ENCODE assay signal across 8 cellular contexts in the genomic region with DNA sequence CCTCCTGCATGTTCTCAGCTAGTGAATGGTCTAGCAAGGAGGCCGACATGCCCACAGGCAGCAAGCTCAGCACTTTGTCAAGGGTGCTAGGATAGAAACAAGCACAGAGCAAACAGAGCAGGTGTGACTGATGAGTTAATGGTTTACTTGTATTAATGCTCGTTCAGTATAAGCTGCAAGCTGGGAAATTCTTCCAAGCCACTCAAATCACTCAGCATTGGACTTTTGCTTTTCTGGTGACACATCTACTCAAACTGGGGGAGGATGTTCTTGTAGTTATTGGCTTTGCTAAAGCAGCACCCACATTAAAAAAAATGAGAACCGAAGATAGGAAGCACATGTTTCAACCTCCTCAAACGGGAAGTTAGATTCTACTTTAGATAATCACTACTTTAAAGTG. TPM values are rescaled to one million over a fixed set of nuclear protein-coding genes. Genes with fewer than 3 reads are reported as not detected.
DNase-seq lines count a peak whose midpoint lies in the region; ATAC-seq and TF ChIP-seq lines count a peak whose summit lies in the region.

No MANE protein-coding gene starts in this region.

- H3K27me3 Mint-ChIP-seq in activated T-cell treated with anti-CD3 and anti-CD28 coated beads, Interleukin-2, amount 50 U/mL, for 4 hours (ENCODE audit: low read depth), result no peaks in the 10 kb centered on the region
- no peaks in the 10 kb centered on the region for H3K27me3 Mint-ChIP-seq in naive thymus-derived CD8-positive, alpha-beta T cell

- H3K27ac Mint-ChIP-seq in naive thymus-derived CD8-positive, alpha-beta T cell, result peak overlapping the region in 7 of 10 donors; percentile 24 to 84 (median 67)

- DNase-seq in activated T-cell treated with anti-CD3 and anti-CD28 coated beads, Interleukin-2, amount 50 U/mL, for 4 hours, result no peak
- DNase-seq in activated T-cell treated with anti-CD3 and anti-CD28 coated beads for 4 hours, result no peak
- peak; percentile 64 for DNase-seq in SKM-1 treated with dmso at 0.1 percent for 144 hours (lab: John Stamatoyannopoulos, UW; ENCODE audit: unreplicated experiment)
- peak in 3 of 10 donors; percentile 4 to 22 (median 8) for DNase-seq in naive thymus-derived CD8-positive, alpha-beta T cell
- no peak for DNase-seq in foreskin fibroblast
- no peak for DNase-seq in NCI-H226
- DNase-seq in NCI-H510A treated with DMSO at 0.1 percent for 48 hours (lab: John Stamatoyannopoulos, UW), result no peak

- no peaks in the 10 kb centered on the region for H3K9me3 Mint-ChIP-seq in activated T-cell treated with anti-CD3 and anti-CD28 coated beads, Interleukin-2, amount 50 U/mL, for 4 hours
- H3K9me3 Mint-ChIP-seq in naive thymus-derived CD8-positive, alpha-beta T cell, result no peaks in the 10 kb centered on the region

- H3K4me3 Mint-ChIP-seq in activated T-cell treated with anti-CD3 and anti-CD28 coated beads, Interleukin-2, amount 50 U/mL, for 4 hours, result peak overlapping the region; percentile 38
- H3K4me3 Mint-ChIP-seq in naive thymus-derived CD8-positive, alpha-beta T cell, result peak overlapping the region in 7 of 10 donors; percentile 8 to 52 (median 11)

- POLR2A ChIA-PET in naive thymus-derived CD8-positive, alpha-beta T cell (lab: Charles Lee), result no interaction called here

- H3K4me1 Mint-ChIP-seq in activated T-cell treated with anti-CD3 and anti-CD28 coated beads, Interleukin-2, amount 50 U/mL, for 4 hours (ENCODE audit: low read depth), result peaks cover 54% of the 10 kb centered on the region
- peaks cover 26 to 47% (median 36%) of the 10 kb centered on the region in 4 donors for H3K4me1 Mint-ChIP-seq in naive thymus-derived CD8-positive, alpha-beta T cell

- H3K4me3 ChIP-seq in foreskin fibroblast (ENCODE audit: low read depth in 1 of 2, low read length in 2 of 2), result no peak overlapping the region

- TF ChIP-seq CTCF in foreskin fibroblast (IDR thresholded peaks at IDR 0.05; ENCODE audit: low read depth, low read length), result no peak

- peak; percentile 67 to 71 for ATAC-seq in activated T-cell treated with anti-CD3 and anti-CD28 coated beads, Interleukin-2, amount 50 U/mL, for 4 hours
- peak; percentile 84 for ATAC-seq in HG02938 (IDR thresholded peaks at IDR 0.05; ENCODE audit: unreplicated experiment)
- peak in 1 of 2 donors; percentile 46 for ATAC-seq in naive thymus-derived CD8-positive, alpha-beta T cell

- peaks cover 39% of the 10 kb centered on the region for H3K36me3 Mint-ChIP-seq in activated T-cell treated with anti-CD3 and anti-CD28 coated beads, Interleukin-2, amount 50 U/mL, for 4 hours (ENCODE audit: insufficient read depth)
- peaks cover 7 to 36% (median 35%) of the 10 kb centered on the region in 3 donors for H3K36me3 Mint-ChIP-seq in naive thymus-derived CD8-positive, alpha-beta T cell

RNA-seq across cellular contexts. Expression of gene NEDD9, which starts 43.1 kb away (rescaled TPM):
- total RNA-seq in activated T-cell treated with anti-CD3 and anti-CD28 coated beads, Interleukin-2, amount 50 U/mL, for 4 hours, result 10 to 100 TPM; 19.1 to 31.6 (median 31.5) TPM
- total RNA-seq in naive thymus-derived CD8-positive, alpha-beta T cell, result 10 to 100 TPM; 32.4 to 34.7 TPM
- 10 to 100 TPM; 14.7 to 20.2 (median 17.3) TPM for polyA plus RNA-seq in naive thymus-derived CD8-positive, alpha-beta T cell
